In genomic region chr1:84031928-84032327, GRCh38 we compare ENCODE assay signal across 1 cellular context.
TF ChIP-seq lines count a peak whose summit lies in the region.

No MANE protein-coding gene starts in this region.

TF ChIP-seq in HepG2, 621 proteins besides CTCF, POLR2A, EP300 and RAD21 (continued from another document):
- TF ChIP-seq ZNF512B (CRISPR knock-in tag; IDR thresholded peaks at IDR 0.05; ENCODE audit: borderline replicate concordance) (no peak), SP2 (CRISPR knock-in tag; IDR thresholded peaks at IDR 0.05) (no peak)
- TF ChIP-seq, protein P1, sequence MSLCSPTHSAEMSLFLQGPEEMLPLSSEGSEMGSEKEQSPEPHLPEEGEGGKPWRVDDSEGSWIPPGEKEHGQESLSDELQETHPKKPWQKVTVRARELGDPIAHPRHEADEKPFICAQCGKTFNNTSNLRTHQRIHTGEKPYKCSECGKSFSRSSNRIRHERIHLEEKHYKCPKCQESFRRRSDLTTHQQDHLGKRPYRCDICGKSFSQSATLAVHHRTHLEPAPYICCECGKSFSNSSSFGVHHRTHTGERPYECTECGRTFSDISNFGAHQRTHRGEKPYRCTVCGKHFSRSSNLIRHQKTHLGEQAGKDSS (CRISPR knock-in tag; IDR thresholded peaks at IDR 0.05; ENCODE audit: borderline replicate concordance, low read depth), result no peak
